ENCODE assay signal across 24 cellular contexts in the genomic region with DNA sequence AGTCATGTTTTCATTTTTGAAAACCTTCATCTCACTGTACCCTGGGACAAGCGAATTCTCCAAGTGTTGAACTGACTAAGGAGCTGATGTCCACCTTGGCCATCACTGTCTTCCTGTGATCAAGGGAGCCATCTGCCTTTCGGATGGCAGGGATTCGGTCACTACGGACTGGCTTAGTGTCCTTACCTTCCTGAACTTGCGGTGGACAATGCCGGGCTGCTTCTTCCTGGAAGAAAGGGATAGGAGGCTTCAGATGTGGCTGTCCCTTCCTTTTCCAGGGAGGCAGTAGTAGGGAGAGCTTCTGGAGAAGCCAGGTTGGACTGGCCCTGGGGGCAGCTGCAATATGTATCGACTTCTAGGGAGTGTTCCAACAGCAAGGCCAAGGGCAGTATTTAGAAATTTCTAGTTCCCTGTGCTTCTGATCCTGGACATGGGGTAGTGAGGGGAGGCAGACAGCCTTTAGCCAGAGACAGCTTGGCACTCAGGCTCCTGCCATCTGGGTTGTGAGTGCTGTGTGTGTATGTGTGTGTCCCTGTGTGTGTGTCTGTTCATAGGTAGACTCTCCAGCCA.
A peak's percentile ranks its signal among the peaks of the same experiment; 100 is the strongest.
DNase-seq lines count a peak whose midpoint lies in the region; ATAC-seq and TF ChIP-seq lines count a peak whose summit lies in the region.
"Had no signal": no experiment of that assay in that cellular context is flagged by ENCODE, and none has a peak within 500 bp of the region (broad histone marks: within the 10 kb centered on the region; RNA-seq: fewer than 3 reads in every experiment).

No MANE protein-coding gene starts in this region.

- H3K4me1 ChIP-seq in heart left ventricle: peaks cover 0 to 15% (median 1%) of the 10 kb centered on the region in 12 donors
- H3K4me1 ChIP-seq in endodermal cell (ENCODE audit: control insufficient read depth, insufficient read depth, low read length): no peaks in the 10 kb centered on the region
- H3K4me1 ChIP-seq: A549, BE2C had no signal

- peaks cover 0 to 12% (median 2%) of the 10 kb centered on the region in 12 donors for H3K9me3 ChIP-seq in heart left ventricle
- H3K9me3 ChIP-seq in endodermal cell (ENCODE audit: control insufficient read depth, low read length): no peaks in the 10 kb centered on the region
- H3K9me3 ChIP-seq: BE2C had no signal

- H3K36me3 Mint-ChIP-seq in endodermal cell (ENCODE audit: low read depth): no peaks in the 10 kb centered on the region
- H3K36me3 Mint-ChIP-seq in type B pancreatic cell: no peaks in the 10 kb centered on the region
- H3K36me3 Mint-ChIP-seq: CD4-positive, alpha-beta memory T cell had no signal

- TF ChIP-seq CTCF in heart left ventricle (IDR thresholded peaks at IDR 0.05) (no peak), endodermal cell (conservative IDR thresholded peaks at IDR 0.05) (no peak), type B pancreatic cell (conservative IDR thresholded peaks at IDR 0.05) (no peak)

- H3K4me1 Mint-ChIP-seq in endodermal cell: peaks cover 13% of the 10 kb centered on the region
- H3K4me1 Mint-ChIP-seq in type B pancreatic cell (ENCODE audit: unreplicated experiment): no peaks in the 10 kb centered on the region
- H3K4me1 Mint-ChIP-seq: CD4-positive, alpha-beta memory T cell had no signal

- H3K36me3 ChIP-seq in heart left ventricle (no peaks in the 10 kb centered on the region), endodermal cell (ENCODE audit: control insufficient read depth, insufficient read depth, low read length) (no peaks in the 10 kb centered on the region)
- H3K36me3 ChIP-seq: BE2C had no signal

- H3K4me3 ChIP-seq in heart left ventricle: no peak overlapping the region
- H3K4me3 ChIP-seq in endodermal cell (ENCODE audit: low read length): no peak overlapping the region
- H3K4me3 ChIP-seq: A549, GM12878 had no signal

- WGBS in heart left ventricle, 4 donors: 72 to 87% (median 81%) methylated on average over 7 of the region's 7 CpGs
- 82 to 83% methylated on average over 6 to 7 of the region's 7 CpGs for WGBS in endodermal cell (ENCODE audit: insufficient coverage in 1 of 2, insufficient read length in 1 of 2), 2 experiments

- H3K9me3 Mint-ChIP-seq in endodermal cell (peaks cover 14% of the 10 kb centered on the region), type B pancreatic cell (no peaks in the 10 kb centered on the region)

- TF ChIP-seq POLR2A in heart left ventricle (IDR thresholded peaks at IDR 0.05): no peak

- H3K27me3 ChIP-seq in heart left ventricle (peaks cover 0 to 3% (median 0%) of the 10 kb centered on the region in 9 donors), endodermal cell (ENCODE audit: control insufficient read depth, insufficient read depth, low read length, poor library complexity, severe bottlenecking) (no peaks in the 10 kb centered on the region)

- peak; percentile 29 for DNase-seq in NCI-H1694 treated with DMSO at 0.1 percent for 48 hours (lab: John Stamatoyannopoulos, UW)
- DNase-seq in NCI-H1694 (lab: John Stamatoyannopoulos, UW): no peak
- DNase-seq in cardiac septum (ENCODE audit: low spot score): peak; percentile 57
- no peak for DNase-seq in heart left ventricle
- DNase-seq in endodermal cell: peak; percentile 12
- DNase-seq in type B pancreatic cell (ENCODE audit: extremely low spot score, unreplicated experiment): peak; percentile 43
- no peak for DNase-seq in stimulated activated CD4-positive, alpha-beta T cell treated with anti-CD3 and anti-CD28 coated beads, Interleukin-4, amount 100 ng/mL, for 4 hours
- DNase-seq: 8988T; ACHN; AML-193; BE2C; C1 segment of cervical spinal cord; Calu3; CD4-positive, alpha-beta memory T cell; COR-L47; DMS79; EL; GDM1; GOT3; H7; HCEC 1CT had no signal

- ATAC-seq in heart left ventricle: no peak
- no peak for ATAC-seq in HG03442 (IDR thresholded peaks at IDR 0.05; ENCODE audit: unreplicated experiment)
- ATAC-seq: A549, GM12878 had no signal

- H3K9ac ChIP-seq in endodermal cell (ENCODE audit: extremely low read depth, low read length, poor library complexity, severe bottlenecking): no peak overlapping the region

- intact Hi-C loops in cardiac septum (cut with DNase I) (no loop called here), heart left ventricle (cut with DNase I) (no loop called here)

- H3K4me3 Mint-ChIP-seq in endodermal cell (no peak overlapping the region), type B pancreatic cell (no peak overlapping the region)
- H3K4me3 Mint-ChIP-seq: CD4-positive, alpha-beta memory T cell had no signal

- H3K27ac ChIP-seq in heart left ventricle: no peak overlapping the region
- no peak overlapping the region for H3K27ac ChIP-seq in endodermal cell (ENCODE audit: low read depth, low read length)
- H3K27ac ChIP-seq: A549 had no signal

- H3K27ac Mint-ChIP-seq in endodermal cell (no peak overlapping the region), type B pancreatic cell (no peak overlapping the region)

- H3K27me3 Mint-ChIP-seq in endodermal cell (ENCODE audit: insufficient read depth) (peaks cover 31% of the 10 kb centered on the region), type B pancreatic cell (peaks cover 22% of the 10 kb centered on the region)

Comparison
In these comparisons a context has a peak if more than half of its experiments do, and no peak if none do; other contexts are left out.
1. DNase-seq: peak in NCI-H1694 treated with DMSO at 0.1 percent for 48 hours (single experiment), cardiac septum (single experiment), endodermal cell (single experiment) and type B pancreatic cell (single experiment); none in NCI-H1694 (single experiment), heart left ventricle (0 of 5) and stimulated activated CD4-positive, alpha-beta T cell treated with anti-CD3 and anti-CD28 coated beads, Interleukin-4, amount 100 ng/mL, for 4 hours (0 of 2).